In genomic region chr11:9104581-9104980, GRCh38 we compare ENCODE assay signal across 29 cellular contexts. TPM values are rescaled to one million over a fixed set of nuclear protein-coding genes. Genes with fewer than 3 reads are reported as not detected.
"Had no signal": no experiment of that assay in that cellular context is flagged by ENCODE, and none has a peak within 500 bp of the region (broad histone marks: within the 10 kb centered on the region; RNA-seq: fewer than 3 reads in every experiment).

No MANE protein-coding gene starts in this region.

- H3K9me3 ChIP-seq: adrenal gland, body of pancreas had no signal

- H3K27me3 Mint-ChIP-seq: activated naive CD8-positive, alpha-beta T cell treated with anti-CD3 and anti-CD28 coated beads, Interleukin-2, amount 50 U/mL, for 24 hours had no signal

- H3K36me3 Mint-ChIP-seq: activated naive CD8-positive, alpha-beta T cell treated with anti-CD3 and anti-CD28 coated beads for 36 hours; WTC11 had no signal

- H3K4me3 Mint-ChIP-seq: activated CD4-positive, alpha-beta memory T cell treated with anti-CD3 and anti-CD28 coated beads, Interleukin-2, amount 10 ng/mL, durations not matched to agents 7 days and 5 days; activated CD4-positive, alpha-beta T cell treated with anti-CD3 and anti-CD28 coated beads, Interleukin-2, amount 10 ng/mL, durations not matched to agents 7 days and 5 days; activated naive CD8-positive, alpha-beta T cell treated with anti-CD3 and anti-CD28 coated beads for 36 hours; activated naive CD8-positive, alpha-beta T cell treated with anti-CD3 and anti-CD28 coated beads, Interleukin-2, amount 50 U/mL, for 24 hours; activated T-cell treated with anti-CD3 and anti-CD28 coated beads, Interleukin-2, amount 50 U/mL, for 24 hours; activated T-cell treated with anti-CD3 and anti-CD28 coated beads, Interleukin-2, amount 50 U/mL, for 72 hours; WTC11 had no signal

- H3K4me3 ChIP-seq: adrenal gland, body of pancreas had no signal

- H3K9me3 Mint-ChIP-seq: activated CD4-positive, alpha-beta memory T cell treated with anti-CD3 and anti-CD28 coated beads, Interleukin-2, amount 10 ng/mL, durations not matched to agents 7 days and 5 days; activated CD4-positive, alpha-beta T cell treated with anti-CD3 and anti-CD28 coated beads, Interleukin-2, amount 10 ng/mL, durations not matched to agents 7 days and 5 days; activated naive CD8-positive, alpha-beta T cell treated with anti-CD3 and anti-CD28 coated beads for 36 hours; activated naive CD8-positive, alpha-beta T cell treated with anti-CD3 and anti-CD28 coated beads, Interleukin-2, amount 50 U/mL, for 24 hours; activated T-cell treated with anti-CD3 and anti-CD28 coated beads, Interleukin-2, amount 50 U/mL, for 24 hours; activated T-cell treated with anti-CD3 and anti-CD28 coated beads, Interleukin-2, amount 50 U/mL, for 72 hours; WTC11 had no signal

- H3K4me1 ChIP-seq: adrenal gland had no signal

- ATAC-seq: activated naive CD8-positive, alpha-beta T cell treated with anti-CD3 and anti-CD28 coated beads, Interleukin-2, amount 50 U/mL, for 24 hours; activated T-cell treated with anti-CD3 and anti-CD28 coated beads, Interleukin-2, amount 50 U/mL, for 72 hours; WTC11 had no signal

- H3K27ac ChIP-seq: adrenal gland, epithelial cell of prostate had no signal

- FAIRE-seq: colon, endometrium, frontal cortex had no signal

- H3K27me3 ChIP-seq: adrenal gland, body of pancreas had no signal

- H3K4me1 Mint-ChIP-seq: activated CD4-positive, alpha-beta memory T cell treated with anti-CD3 and anti-CD28 coated beads, Interleukin-2, amount 10 ng/mL, durations not matched to agents 7 days and 5 days; activated CD4-positive, alpha-beta T cell treated with anti-CD3 and anti-CD28 coated beads, Interleukin-2, amount 10 ng/mL, durations not matched to agents 7 days and 5 days; activated naive CD8-positive, alpha-beta T cell treated with anti-CD3 and anti-CD28 coated beads for 36 hours; activated naive CD8-positive, alpha-beta T cell treated with anti-CD3 and anti-CD28 coated beads, Interleukin-2, amount 50 U/mL, for 24 hours; WTC11 had no signal

- H3K27ac Mint-ChIP-seq: activated CD4-positive, alpha-beta memory T cell treated with anti-CD3 and anti-CD28 coated beads, Interleukin-2, amount 10 ng/mL, durations not matched to agents 7 days and 5 days; activated CD4-positive, alpha-beta T cell treated with anti-CD3 and anti-CD28 coated beads, Interleukin-2, amount 10 ng/mL, durations not matched to agents 7 days and 5 days; activated naive CD8-positive, alpha-beta T cell treated with anti-CD3 and anti-CD28 coated beads for 36 hours; activated naive CD8-positive, alpha-beta T cell treated with anti-CD3 and anti-CD28 coated beads, Interleukin-2, amount 50 U/mL, for 24 hours; activated T-cell treated with anti-CD3 and anti-CD28 coated beads, Interleukin-2, amount 50 U/mL, for 24 hours; activated T-cell treated with anti-CD3 and anti-CD28 coated beads, Interleukin-2, amount 50 U/mL, for 72 hours; WTC11 had no signal

- H3K36me3 ChIP-seq: adrenal gland had no signal

- DNase-seq: activated CD4-positive, alpha-beta memory T cell treated with anti-CD3 and anti-CD28 coated beads, Interleukin-2, amount 10 ng/mL, durations not matched to agents 7 days and 5 days; activated CD4-positive, alpha-beta T cell treated with anti-CD3 and anti-CD28 coated beads for 1 hour; activated CD4-positive, alpha-beta T cell treated with anti-CD3 and anti-CD28 coated beads for 4 hours; activated CD4-positive, alpha-beta T cell treated with anti-CD3 and anti-CD28 coated beads, Interleukin-2, amount 10 ng/mL, durations not matched to agents 7 days and 5 days; activated CD4-positive, alpha-beta T cell treated with anti-CD3 and anti-CD28 coated beads, Interleukin-2, amount 50 U/mL, for 4 hours; activated CD8-positive, alpha-beta memory T cell treated with anti-CD3 and anti-CD28 coated beads, Interleukin-2, amount 50 U/mL, for 48 hours; activated gamma-delta T cell; activated naive CD4-positive, alpha-beta T cell treated with anti-CD3 and anti-CD28 coated beads, Interleukin-2, amount 50 U/mL, for 16 hours; activated naive CD4-positive, alpha-beta T cell treated with Interleukin-2 at 50 U/mL for 16 hours; activated naive CD8-positive, alpha-beta T cell treated with anti-CD3 and anti-CD28 coated beads for 36 hours; activated naive CD8-positive, alpha-beta T cell treated with anti-CD3 and anti-CD28 coated beads, Interleukin-2, amount 50 U/mL, for 24 hours; activated T-cell treated with anti-CD3 and anti-CD28 coated beads for 4 hours; activated T-cell treated with anti-CD3 and anti-CD28 coated beads, Interleukin-2, amount 50 U/mL, for 24 hours; activated T-cell treated with anti-CD3 and anti-CD28 coated beads, Interleukin-2, amount 50 U/mL, for 72 hours; adrenal gland; amygdala; aorta; caudate nucleus; effector CD8-positive, alpha-beta T cell; foreskin fibroblast; head of caudate nucleus; T-helper 2 cell had no signal

RNA-seq across cellular contexts. Expression of gene SCUBE2, which starts 13.2 kb away (rescaled TPM):
- total RNA-seq: activated CD4-positive, alpha-beta memory T cell treated with anti-CD3 and anti-CD28 coated beads, Interleukin-2, amount 10 ng/mL, durations not matched to agents 7 days and 5 days; activated naive CD8-positive, alpha-beta T cell treated with anti-CD3 and anti-CD28 coated beads for 36 hours; T-helper 1 cell treated with Interleukin-12 subunit alpha and Interleukin-12 subunit beta and Interleukin-4 antibody, amounts not matched to agents 30 ng/mL and 1 ng/mL, for 36 hours had no signal
